In genomic region chr1:2226525-2227340, GRCh38 we compare ENCODE assay signal across 8 cellular contexts. TPM values are rescaled to one million over a fixed set of nuclear protein-coding genes. Genes with fewer than 3 reads are reported as not detected.
DNase-seq lines count a peak whose midpoint lies in the region; ATAC-seq and TF ChIP-seq lines count a peak whose summit lies in the region.

No MANE protein-coding gene starts in this region.

- intact Hi-C loops in heart right ventricle (cut with DNase I) (loop anchor here in 2 of 10 donors (1.0 to 2.0 kb wide), 2 partner anchors 13 to 14 kb away; no protein-coding TSS in a partner anchor), sigmoid colon (cut with DNase I) (loop anchor here (1.0 kb wide), 1 partner anchor 12 kb away; no protein-coding TSS in a partner anchor)

- H3K4me3 ChIP-seq in heart right ventricle (peak overlapping the region; percentile 64 to 86 (median 72)), sigmoid colon (peak overlapping the region; percentile 72 to 88 (median 86))

- CTCF ChIA-PET in activated CD8-positive, alpha-beta memory T cell treated with anti-CD3 and anti-CD28 coated beads, Interleukin-2, amount 10 ng/mL, durations not matched to agents 7 days and 5 days (lab: Charles Lee), result interaction anchor here (1.1 kb wide), 1 partner anchor 32 kb away, joined by 6 read pairs; the partner anchor contains the start of gene FAAP20
- CTCF ChIA-PET in WTC11 (lab: Charles Lee), result interaction anchor here (1.4 to 2.0 kb wide), 2 partner anchors 21 to 89 kb away, joined by 3 to 7 read pairs; no protein-coding TSS in a partner anchor

- no peaks in the 10 kb centered on the region for H3K9me3 Mint-ChIP-seq in activated CD8-positive, alpha-beta memory T cell treated with anti-CD3 and anti-CD28 coated beads, Interleukin-2, amount 10 ng/mL, durations not matched to agents 7 days and 5 days (ENCODE audit: low read depth)
- no peaks in the 10 kb centered on the region for H3K9me3 Mint-ChIP-seq in WTC11

- no peaks in the 10 kb centered on the region for H3K36me3 ChIP-seq in heart right ventricle
- H3K36me3 ChIP-seq in sigmoid colon, result no peaks in the 10 kb centered on the region

- H3K27ac ChIP-seq in heart right ventricle (peak overlapping the region; percentile 96 to 100 (median 100)), sigmoid colon (peak overlapping the region; percentile 98 to 100 (median 99))

- H3K27me3 Mint-ChIP-seq in activated CD8-positive, alpha-beta memory T cell treated with anti-CD3 and anti-CD28 coated beads, Interleukin-2, amount 10 ng/mL, durations not matched to agents 7 days and 5 days, result peaks cover 11% of the 10 kb centered on the region
- no peaks in the 10 kb centered on the region for H3K27me3 Mint-ChIP-seq in WTC11 (ENCODE audit: low read depth)

- H3K27me3 ChIP-seq in heart right ventricle, result no peaks in the 10 kb centered on the region
- no peaks in the 10 kb centered on the region for H3K27me3 ChIP-seq in sigmoid colon

- TF ChIP-seq EP300 in sigmoid colon (IDR thresholded peaks at IDR 0.05), result no peak

- peaks cover 13% of the 10 kb centered on the region for H3K36me3 Mint-ChIP-seq in activated CD8-positive, alpha-beta memory T cell treated with anti-CD3 and anti-CD28 coated beads, Interleukin-2, amount 10 ng/mL, durations not matched to agents 7 days and 5 days
- no peaks in the 10 kb centered on the region for H3K36me3 Mint-ChIP-seq in WTC11

- no peak for TF ChIP-seq POLR2A in sigmoid colon (IDR thresholded peaks at IDR 0.05)

- H3K27ac Mint-ChIP-seq in activated CD8-positive, alpha-beta memory T cell treated with anti-CD3 and anti-CD28 coated beads, Interleukin-2, amount 10 ng/mL, durations not matched to agents 7 days and 5 days, result peak overlapping the region; percentile 61
- H3K27ac Mint-ChIP-seq in WTC11, result no peak overlapping the region

- H3K4me1 ChIP-seq in heart right ventricle (peaks cover 12 to 39% (median 36%) of the 10 kb centered on the region in 9 donors), sigmoid colon (peaks cover 0 to 34% (median 30%) of the 10 kb centered on the region in 4 donors)

- H3K4me1 Mint-ChIP-seq in activated CD8-positive, alpha-beta memory T cell treated with anti-CD3 and anti-CD28 coated beads, Interleukin-2, amount 10 ng/mL, durations not matched to agents 7 days and 5 days, result peaks cover 14% of the 10 kb centered on the region
- H3K4me1 Mint-ChIP-seq in WTC11, result peaks cover 22% of the 10 kb centered on the region

- ATAC-seq in activated CD8-positive, alpha-beta memory T cell treated with anti-CD3 and anti-CD28 coated beads, Interleukin-2, amount 10 ng/mL, durations not matched to agents 7 days and 5 days, result no peak
- ATAC-seq in WTC11 (no peak), heart right ventricle (peak in 2 of 8 donors; percentile 1 to 2), GM18858 (IDR thresholded peaks at IDR 0.05; ENCODE audit: unreplicated experiment) (no peak)

- H3K9me3 ChIP-seq in heart right ventricle (no peaks in the 10 kb centered on the region), sigmoid colon (no peaks in the 10 kb centered on the region)

- 15 to 17% methylated on average over 71 to 72 of the region's 72 CpGs for WGBS in heart right ventricle, 2 donors
- 15 to 22% methylated on average over 72 of the region's 72 CpGs for WGBS in sigmoid colon, 2 donors

- POLR2A ChIA-PET in WTC11 (lab: Charles Lee), result interaction anchor here (0.6 to 1.4 kb wide), 2 partner anchors 9 to 21 kb away, joined by 3 to 4 read pairs; no protein-coding TSS in a partner anchor

- peak overlapping the region; percentile 21 for H3K4me3 Mint-ChIP-seq in activated CD8-positive, alpha-beta memory T cell treated with anti-CD3 and anti-CD28 coated beads, Interleukin-2, amount 10 ng/mL, durations not matched to agents 7 days and 5 days
- peak overlapping the region; percentile 66 for H3K4me3 Mint-ChIP-seq in WTC11

- TF ChIP-seq CTCF in WTC11 (IDR thresholded peaks at IDR 0.05) (no peak), heart right ventricle (IDR thresholded peaks at IDR 0.05) (no peak), sigmoid colon (IDR thresholded peaks at IDR 0.05) (no peak)

- DNase-seq in activated CD8-positive, alpha-beta memory T cell treated with anti-CD3 and anti-CD28 coated beads, Interleukin-2, amount 10 ng/mL, durations not matched to agents 7 days and 5 days, result no peak
- no peak for DNase-seq in activated CD8-positive, alpha-beta memory T cell treated with anti-CD3 and anti-CD28 coated beads, Interleukin-2, amount 50 U/mL, for 4 hours
- DNase-seq in WTC11 (ENCODE audit: low spot score) (peak; percentile 53), heart right ventricle (no peak), sigmoid colon (peak; percentile 78), CD1c-positive myeloid dendritic cell (ENCODE audit: extremely low spot score) (no peak), UCSD-AML1 (lab: John Stamatoyannopoulos, UW; ENCODE audit: unreplicated experiment) (no peak)

TF ChIP-seq in WTC11, 78 proteins besides CTCF, POLR2A, EP300 and RAD21 (continues in another document):
- TF ChIP-seq ZNF281 (CRISPR knock-in tag; IDR thresholded peaks at IDR 0.05) (no peak), TEAD4 (CRISPR knock-in tag; IDR thresholded peaks at IDR 0.05) (no peak), GTF2I (CRISPR knock-in tag; conservative IDR thresholded peaks at IDR 0.05) (no peak), FOXP4 (CRISPR knock-in tag; IDR thresholded peaks at IDR 0.05) (0 out of 2 replicates have a peak, but pooled peaks have one; percentile 28), NFATC4 (CRISPR knock-in tag; IDR thresholded peaks at IDR 0.05) (no peak)

RNA-seq across cellular contexts. Expression of gene SKI, which starts 1.4 kb away (rescaled TPM):
- total RNA-seq in activated CD8-positive, alpha-beta memory T cell treated with anti-CD3 and anti-CD28 coated beads, Interleukin-2, amount 10 ng/mL, durations not matched to agents 7 days and 5 days, result 10 to 100 TPM; 35.0 to 42.9 TPM
- 75.5 to 88.6 TPM (median 75.6 TPM) in 3 replicates for total RNA-seq in WTC11 (2021)
- 10 to 100 TPM; 29.4 to 50.9 (median 38.3) TPM for total RNA-seq in heart right ventricle
- polyA plus RNA-seq in heart right ventricle, result 10 to 100 TPM; 13.8 to 16.6 TPM
- total RNA-seq in sigmoid colon, result 10 to 100 TPM; 18.9 to 50.4 (median 26.9) TPM
- 10 to 100 TPM in 1 of 3 donors, 1 to 10 TPM in 2; 5.8 to 20.0 (median 6.6) TPM for polyA plus RNA-seq in sigmoid colon

RNA-seq across cellular contexts. Expression of gene FAAP20, which starts 32.2 kb away (rescaled TPM):
- 10 to 100 TPM; 52.5 to 55.7 TPM for total RNA-seq in activated CD8-positive, alpha-beta memory T cell treated with anti-CD3 and anti-CD28 coated beads, Interleukin-2, amount 10 ng/mL, durations not matched to agents 7 days and 5 days
- 133 to 151 TPM (median 150 TPM) in 3 replicates for total RNA-seq in WTC11 (2021)
- 10 to 100 TPM; 30.9 to 47.6 (median 38.3) TPM for total RNA-seq in heart right ventricle
- 10 to 100 TPM; 83.0 to 83.6 TPM for polyA plus RNA-seq in heart right ventricle
- total RNA-seq in sigmoid colon, result 10 to 100 TPM; 33.8 to 49.5 (median 39.6) TPM
- polyA plus RNA-seq in sigmoid colon, result 10 to 100 TPM; 28.4 to 58.0 (median 56.5) TPM

Comparison
In these comparisons a context has a peak if more than half of its experiments do, and no peak if none do; other contexts are left out.
1. DNase-seq: peak in WTC11 (single experiment) and sigmoid colon (single experiment); none in activated CD8-positive, alpha-beta memory T cell treated with anti-CD3 and anti-CD28 coated beads, Interleukin-2, amount 10 ng/mL, durations not matched to agents 7 days and 5 days (single experiment), activated CD8-positive, alpha-beta memory T cell treated with anti-CD3 and anti-CD28 coated beads, Interleukin-2, amount 50 U/mL, for 4 hours (single experiment), heart right ventricle (0 of 2), CD1c-positive myeloid dendritic cell (single experiment) and UCSD-AML1 (single experiment).